Comparison of ENCODE assay signal across 1 cellular context in the genomic region with DNA sequence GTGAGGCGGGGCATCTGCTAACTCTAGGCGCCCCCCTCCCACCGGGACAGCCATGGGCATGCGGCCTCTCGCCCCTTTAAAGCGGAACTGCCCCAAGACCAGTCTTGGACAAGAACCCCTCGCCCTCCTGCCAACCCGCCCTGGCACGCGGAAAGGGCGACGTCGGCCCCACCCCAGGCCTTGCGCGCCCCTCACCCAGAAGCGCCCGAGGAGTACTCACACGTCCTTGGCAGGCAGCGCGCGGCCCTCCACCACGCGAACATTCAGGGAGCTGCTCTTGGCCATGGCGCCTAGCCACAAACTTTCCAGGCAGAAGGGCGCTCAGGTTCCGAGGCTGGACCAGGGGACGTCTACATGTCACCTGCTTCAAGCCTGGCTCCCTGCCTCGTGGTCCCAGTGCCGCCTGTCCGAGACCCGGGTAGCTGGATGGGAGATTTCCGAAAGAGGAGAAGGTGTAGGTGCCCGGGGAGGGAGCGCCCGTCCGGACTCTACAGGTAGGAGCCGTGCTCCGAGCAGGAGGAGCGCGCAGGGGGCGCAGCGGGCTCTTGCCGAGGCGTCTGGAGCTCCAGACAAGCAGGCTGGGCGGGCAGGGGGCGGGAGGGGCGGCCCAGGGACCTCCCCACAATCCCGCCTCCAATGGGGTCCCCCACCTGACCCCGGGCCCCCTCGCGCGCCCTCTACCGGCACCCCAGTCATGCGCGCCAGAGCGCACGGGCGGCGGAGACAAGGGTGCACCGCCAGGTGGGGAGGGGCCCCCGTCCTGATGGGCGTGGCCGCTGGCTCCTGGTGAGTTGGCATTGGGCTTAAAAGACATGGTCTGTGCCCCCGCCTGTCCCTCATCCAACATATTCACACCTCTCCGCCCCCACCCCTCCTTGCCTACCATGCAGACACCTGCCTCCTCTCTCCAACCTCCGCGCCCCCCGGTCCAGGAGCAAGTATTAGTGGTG.
TF ChIP-seq lines count a peak whose summit lies in the region.

A gene with protein sequence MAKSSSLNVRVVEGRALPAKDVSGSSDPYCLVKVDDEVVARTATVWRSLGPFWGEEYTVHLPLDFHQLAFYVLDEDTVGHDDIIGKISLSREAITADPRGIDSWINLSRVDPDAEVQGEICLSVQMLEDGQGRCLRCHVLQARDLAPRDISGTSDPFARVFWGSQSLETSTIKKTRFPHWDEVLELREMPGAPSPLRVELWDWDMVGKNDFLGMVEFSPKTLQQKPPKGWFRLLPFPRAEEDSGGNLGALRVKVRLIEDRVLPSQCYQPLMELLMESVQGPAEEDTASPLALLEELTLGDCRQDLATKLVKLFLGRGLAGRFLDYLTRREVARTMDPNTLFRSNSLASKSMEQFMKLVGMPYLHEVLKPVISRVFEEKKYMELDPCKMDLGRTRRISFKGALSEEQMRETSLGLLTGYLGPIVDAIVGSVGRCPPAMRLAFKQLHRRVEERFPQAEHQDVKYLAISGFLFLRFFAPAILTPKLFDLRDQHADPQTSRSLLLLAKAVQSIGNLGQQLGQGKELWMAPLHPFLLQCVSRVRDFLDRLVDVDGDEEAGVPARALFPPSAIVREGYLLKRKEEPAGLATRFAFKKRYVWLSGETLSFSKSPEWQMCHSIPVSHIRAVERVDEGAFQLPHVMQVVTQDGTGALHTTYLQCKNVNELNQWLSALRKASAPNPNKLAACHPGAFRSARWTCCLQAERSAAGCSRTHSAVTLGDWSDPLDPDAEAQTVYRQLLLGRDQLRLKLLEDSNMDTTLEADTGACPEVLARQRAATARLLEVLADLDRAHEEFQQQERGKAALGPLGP (minus strand): TSS at position 584 of the 950 bp plus-strand sequence. CDS start 299 bp downstream, at position 285.

TF ChIP-seq in HEK293, 187 proteins besides CTCF, POLR2A, EP300 and RAD21 (continued from another document and continues in another):
- TF ChIP-seq, protein P1, sequence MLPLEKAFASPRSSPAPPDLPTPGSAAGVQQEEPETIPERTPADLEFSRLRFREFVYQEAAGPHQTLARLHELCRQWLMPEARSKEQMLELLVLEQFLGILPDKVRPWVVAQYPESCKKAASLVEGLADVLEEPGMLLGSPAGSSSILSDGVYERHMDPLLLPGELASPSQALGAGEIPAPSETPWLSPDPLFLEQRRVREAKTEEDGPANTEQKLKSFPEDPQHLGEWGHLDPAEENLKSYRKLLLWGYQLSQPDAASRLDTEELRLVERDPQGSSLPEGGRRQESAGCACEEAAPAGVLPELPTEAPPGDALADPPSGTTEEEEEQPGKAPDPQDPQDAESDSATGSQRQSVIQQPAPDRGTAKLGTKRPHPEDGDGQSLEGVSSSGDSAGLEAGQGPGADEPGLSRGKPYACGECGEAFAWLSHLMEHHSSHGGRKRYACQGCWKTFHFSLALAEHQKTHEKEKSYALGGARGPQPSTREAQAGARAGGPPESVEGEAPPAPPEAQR (tag by site-specific recombination; IDR thresholded peaks at IDR 0.05), result no peak
- no peak for TF ChIP-seq ZNF600 (tag by site-specific recombination; IDR thresholded peaks at IDR 0.05)
- no peak for TF ChIP-seq ZNF660 (tag by site-specific recombination; IDR thresholded peaks at IDR 0.05)
- no peak for TF ChIP-seq ZNF174 (tag by site-specific recombination; IDR thresholded peaks at IDR 0.05)
- TF ChIP-seq, protein P2, sequence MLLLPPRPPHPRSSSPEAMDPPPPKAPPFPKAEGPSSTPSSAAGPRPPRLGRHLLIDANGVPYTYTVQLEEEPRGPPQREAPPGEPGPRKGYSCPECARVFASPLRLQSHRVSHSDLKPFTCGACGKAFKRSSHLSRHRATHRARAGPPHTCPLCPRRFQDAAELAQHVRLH (tag by site-specific recombination; IDR thresholded peaks at IDR 0.05), result no peak
- peak; percentile 75 for TF ChIP-seq GLIS2 (tag by site-specific recombination; IDR thresholded peaks at IDR 0.05)
- no peak for TF ChIP-seq GLI4 (tag by site-specific recombination; IDR thresholded peaks at IDR 0.05)
- TF ChIP-seq, protein P3, sequence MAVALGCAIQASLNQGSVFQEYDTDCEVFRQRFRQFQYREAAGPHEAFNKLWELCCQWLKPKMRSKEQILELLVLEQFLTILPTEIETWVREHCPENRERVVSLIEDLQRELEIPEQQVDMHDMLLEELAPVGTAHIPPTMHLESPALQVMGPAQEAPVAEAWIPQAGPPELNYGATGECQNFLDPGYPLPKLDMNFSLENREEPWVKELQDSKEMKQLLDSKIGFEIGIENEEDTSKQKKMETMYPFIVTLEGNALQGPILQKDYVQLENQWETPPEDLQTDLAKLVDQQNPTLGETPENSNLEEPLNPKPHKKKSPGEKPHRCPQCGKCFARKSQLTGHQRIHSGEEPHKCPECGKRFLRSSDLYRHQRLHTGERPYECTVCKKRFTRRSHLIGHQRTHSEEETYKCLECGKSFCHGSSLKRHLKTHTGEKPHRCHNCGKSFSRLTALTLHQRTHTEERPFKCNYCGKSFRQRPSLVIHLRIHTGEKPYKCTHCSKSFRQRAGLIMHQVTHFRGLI (tag by site-specific recombination; IDR thresholded peaks at IDR 0.05), result no peak
- no peak for TF ChIP-seq GLI2 (tag by site-specific recombination; IDR thresholded peaks at IDR 0.05; ENCODE audit: borderline replicate concordance, low read depth)
- no peak for TF ChIP-seq ZNF610 (tag by site-specific recombination; IDR thresholded peaks at IDR 0.05; ENCODE audit: borderline replicate concordance)
- TF ChIP-seq, protein P4, sequence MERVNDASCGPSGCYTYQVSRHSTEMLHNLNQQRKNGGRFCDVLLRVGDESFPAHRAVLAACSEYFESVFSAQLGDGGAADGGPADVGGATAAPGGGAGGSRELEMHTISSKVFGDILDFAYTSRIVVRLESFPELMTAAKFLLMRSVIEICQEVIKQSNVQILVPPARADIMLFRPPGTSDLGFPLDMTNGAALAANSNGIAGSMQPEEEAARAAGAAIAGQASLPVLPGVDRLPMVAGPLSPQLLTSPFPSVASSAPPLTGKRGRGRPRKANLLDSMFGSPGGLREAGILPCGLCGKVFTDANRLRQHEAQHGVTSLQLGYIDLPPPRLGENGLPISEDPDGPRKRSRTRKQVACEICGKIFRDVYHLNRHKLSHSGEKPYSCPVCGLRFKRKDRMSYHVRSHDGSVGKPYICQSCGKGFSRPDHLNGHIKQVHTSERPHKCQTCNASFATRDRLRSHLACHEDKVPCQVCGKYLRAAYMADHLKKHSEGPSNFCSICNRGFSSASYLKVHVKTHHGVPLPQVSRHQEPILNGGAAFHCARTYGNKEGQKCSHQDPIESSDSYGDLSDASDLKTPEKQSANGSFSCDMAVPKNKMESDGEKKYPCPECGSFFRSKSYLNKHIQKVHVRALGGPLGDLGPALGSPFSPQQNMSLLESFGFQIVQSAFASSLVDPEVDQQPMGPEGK (tag by site-specific recombination; IDR thresholded peaks at IDR 0.05), result peak; percentile 92
- TF ChIP-seq ZNF214 (tag by site-specific recombination; IDR thresholded peaks at IDR 0.05; ENCODE audit: borderline replicate concordance), result no peak
- TF ChIP-seq, protein P5, sequence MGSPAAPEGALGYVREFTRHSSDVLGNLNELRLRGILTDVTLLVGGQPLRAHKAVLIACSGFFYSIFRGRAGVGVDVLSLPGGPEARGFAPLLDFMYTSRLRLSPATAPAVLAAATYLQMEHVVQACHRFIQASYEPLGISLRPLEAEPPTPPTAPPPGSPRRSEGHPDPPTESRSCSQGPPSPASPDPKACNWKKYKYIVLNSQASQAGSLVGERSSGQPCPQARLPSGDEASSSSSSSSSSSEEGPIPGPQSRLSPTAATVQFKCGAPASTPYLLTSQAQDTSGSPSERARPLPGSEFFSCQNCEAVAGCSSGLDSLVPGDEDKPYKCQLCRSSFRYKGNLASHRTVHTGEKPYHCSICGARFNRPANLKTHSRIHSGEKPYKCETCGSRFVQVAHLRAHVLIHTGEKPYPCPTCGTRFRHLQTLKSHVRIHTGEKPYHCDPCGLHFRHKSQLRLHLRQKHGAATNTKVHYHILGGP (tag by site-specific recombination; IDR thresholded peaks at IDR 0.05), result no peak
- TF ChIP-seq ZFP3 (tag by site-specific recombination; IDR thresholded peaks at IDR 0.05; ENCODE audit: low read depth), result no peak
- TF ChIP-seq ZNF114 (tag by site-specific recombination; IDR thresholded peaks at IDR 0.05), result no peak
- TF ChIP-seq ZBTB8A (tag by site-specific recombination; IDR thresholded peaks at IDR 0.05), result no peak
- TF ChIP-seq PRDM1 (tag by site-specific recombination; IDR thresholded peaks at IDR 0.05), result no peak
- TF ChIP-seq, protein P6, sequence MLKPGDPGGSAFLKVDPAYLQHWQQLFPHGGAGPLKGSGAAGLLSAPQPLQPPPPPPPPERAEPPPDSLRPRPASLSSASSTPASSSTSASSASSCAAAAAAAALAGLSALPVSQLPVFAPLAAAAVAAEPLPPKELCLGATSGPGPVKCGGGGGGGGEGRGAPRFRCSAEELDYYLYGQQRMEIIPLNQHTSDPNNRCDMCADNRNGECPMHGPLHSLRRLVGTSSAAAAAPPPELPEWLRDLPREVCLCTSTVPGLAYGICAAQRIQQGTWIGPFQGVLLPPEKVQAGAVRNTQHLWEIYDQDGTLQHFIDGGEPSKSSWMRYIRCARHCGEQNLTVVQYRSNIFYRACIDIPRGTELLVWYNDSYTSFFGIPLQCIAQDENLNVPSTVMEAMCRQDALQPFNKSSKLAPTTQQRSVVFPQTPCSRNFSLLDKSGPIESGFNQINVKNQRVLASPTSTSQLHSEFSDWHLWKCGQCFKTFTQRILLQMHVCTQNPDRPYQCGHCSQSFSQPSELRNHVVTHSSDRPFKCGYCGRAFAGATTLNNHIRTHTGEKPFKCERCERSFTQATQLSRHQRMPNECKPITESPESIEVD (tag by site-specific recombination; IDR thresholded peaks at IDR 0.05), result no peak
- no peak for TF ChIP-seq TRIM28 (IDR thresholded peaks at IDR 0.05; ENCODE audit: borderline replicate concordance, low read length)
- TF ChIP-seq ZNF248 (tag by site-specific recombination; IDR thresholded peaks at IDR 0.05), result no peak
- TF ChIP-seq, protein P7, sequence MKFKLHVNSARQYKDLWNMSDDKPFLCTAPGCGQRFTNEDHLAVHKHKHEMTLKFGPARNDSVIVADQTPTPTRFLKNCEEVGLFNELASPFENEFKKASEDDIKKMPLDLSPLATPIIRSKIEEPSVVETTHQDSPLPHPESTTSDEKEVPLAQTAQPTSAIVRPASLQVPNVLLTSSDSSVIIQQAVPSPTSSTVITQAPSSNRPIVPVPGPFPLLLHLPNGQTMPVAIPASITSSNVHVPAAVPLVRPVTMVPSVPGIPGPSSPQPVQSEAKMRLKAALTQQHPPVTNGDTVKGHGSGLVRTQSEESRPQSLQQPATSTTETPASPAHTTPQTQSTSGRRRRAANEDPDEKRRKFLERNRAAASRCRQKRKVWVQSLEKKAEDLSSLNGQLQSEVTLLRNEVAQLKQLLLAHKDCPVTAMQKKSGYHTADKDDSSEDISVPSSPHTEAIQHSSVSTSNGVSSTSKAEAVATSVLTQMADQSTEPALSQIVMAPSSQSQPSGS (tag by site-specific recombination; IDR thresholded peaks at IDR 0.05; ENCODE audit: low read depth), result no peak
- no peak for TF ChIP-seq KLF16 (tag by site-specific recombination; IDR thresholded peaks at IDR 0.05)
- TF ChIP-seq ZNF561 (tag by site-specific recombination; IDR thresholded peaks at IDR 0.05; ENCODE audit: borderline replicate concordance), result no peak
- no peak for TF ChIP-seq ZNF747 (tag by site-specific recombination; IDR thresholded peaks at IDR 0.05)
- TF ChIP-seq ZNF843 (tag by site-specific recombination; IDR thresholded peaks at IDR 0.05), result no peak
- peak; percentile 53; the same call in 1 of the 2 replicates for TF ChIP-seq SCRT1 (tag by site-specific recombination; IDR thresholded peaks at IDR 0.05; ENCODE audit: borderline replicate concordance)
- TF ChIP-seq, protein P8, sequence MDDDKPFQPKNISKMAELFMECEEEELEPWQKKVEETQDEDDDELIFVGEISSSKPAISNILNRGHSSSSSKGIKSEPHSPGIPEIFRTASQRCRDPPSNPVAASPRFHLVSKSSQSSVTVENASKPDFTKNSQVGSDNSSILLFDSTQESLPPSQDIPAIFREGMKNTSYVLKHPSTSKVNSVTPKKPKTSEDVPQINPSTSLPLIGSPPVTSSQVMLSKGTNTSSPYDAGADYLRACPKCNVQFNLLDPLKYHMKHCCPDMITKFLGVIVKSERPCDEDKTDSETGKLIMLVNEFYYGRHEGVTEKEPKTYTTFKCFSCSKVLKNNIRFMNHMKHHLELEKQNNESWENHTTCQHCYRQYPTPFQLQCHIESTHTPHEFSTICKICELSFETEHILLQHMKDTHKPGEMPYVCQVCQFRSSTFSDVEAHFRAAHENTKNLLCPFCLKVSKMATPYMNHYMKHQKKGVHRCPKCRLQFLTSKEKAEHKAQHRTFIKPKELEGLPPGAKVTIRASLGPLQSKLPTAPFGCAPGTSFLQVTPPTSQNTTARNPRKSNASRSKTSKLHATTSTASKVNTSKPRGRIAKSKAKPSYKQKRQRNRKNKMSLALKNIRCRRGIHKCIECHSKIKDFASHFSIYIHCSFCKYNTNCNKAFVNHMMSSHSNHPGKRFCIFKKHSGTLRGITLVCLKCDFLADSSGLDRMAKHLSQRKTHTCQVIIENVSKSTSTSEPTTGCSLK (tag by site-specific recombination; IDR thresholded peaks at IDR 0.05), result no peak
- TF ChIP-seq ZBTB48 (tag by site-specific recombination; IDR thresholded peaks at IDR 0.05), result no peak
- TF ChIP-seq YY1 (tag by site-specific recombination; IDR thresholded peaks at IDR 0.05), result no peak
- TF ChIP-seq, protein P9, sequence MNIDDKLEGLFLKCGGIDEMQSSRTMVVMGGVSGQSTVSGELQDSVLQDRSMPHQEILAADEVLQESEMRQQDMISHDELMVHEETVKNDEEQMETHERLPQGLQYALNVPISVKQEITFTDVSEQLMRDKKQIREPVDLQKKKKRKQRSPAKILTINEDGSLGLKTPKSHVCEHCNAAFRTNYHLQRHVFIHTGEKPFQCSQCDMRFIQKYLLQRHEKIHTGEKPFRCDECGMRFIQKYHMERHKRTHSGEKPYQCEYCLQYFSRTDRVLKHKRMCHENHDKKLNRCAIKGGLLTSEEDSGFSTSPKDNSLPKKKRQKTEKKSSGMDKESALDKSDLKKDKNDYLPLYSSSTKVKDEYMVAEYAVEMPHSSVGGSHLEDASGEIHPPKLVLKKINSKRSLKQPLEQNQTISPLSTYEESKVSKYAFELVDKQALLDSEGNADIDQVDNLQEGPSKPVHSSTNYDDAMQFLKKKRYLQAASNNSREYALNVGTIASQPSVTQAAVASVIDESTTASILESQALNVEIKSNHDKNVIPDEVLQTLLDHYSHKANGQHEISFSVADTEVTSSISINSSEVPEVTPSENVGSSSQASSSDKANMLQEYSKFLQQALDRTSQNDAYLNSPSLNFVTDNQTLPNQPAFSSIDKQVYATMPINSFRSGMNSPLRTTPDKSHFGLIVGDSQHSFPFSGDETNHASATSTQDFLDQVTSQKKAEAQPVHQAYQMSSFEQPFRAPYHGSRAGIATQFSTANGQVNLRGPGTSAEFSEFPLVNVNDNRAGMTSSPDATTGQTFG (tag by site-specific recombination; IDR thresholded peaks at IDR 0.05; ENCODE audit: borderline replicate concordance), result no peak
- TF ChIP-seq ZNF292 (tag by site-specific recombination; IDR thresholded peaks at IDR 0.05; ENCODE audit: borderline replicate concordance, low read depth), result no peak
- TF ChIP-seq, protein P10, sequence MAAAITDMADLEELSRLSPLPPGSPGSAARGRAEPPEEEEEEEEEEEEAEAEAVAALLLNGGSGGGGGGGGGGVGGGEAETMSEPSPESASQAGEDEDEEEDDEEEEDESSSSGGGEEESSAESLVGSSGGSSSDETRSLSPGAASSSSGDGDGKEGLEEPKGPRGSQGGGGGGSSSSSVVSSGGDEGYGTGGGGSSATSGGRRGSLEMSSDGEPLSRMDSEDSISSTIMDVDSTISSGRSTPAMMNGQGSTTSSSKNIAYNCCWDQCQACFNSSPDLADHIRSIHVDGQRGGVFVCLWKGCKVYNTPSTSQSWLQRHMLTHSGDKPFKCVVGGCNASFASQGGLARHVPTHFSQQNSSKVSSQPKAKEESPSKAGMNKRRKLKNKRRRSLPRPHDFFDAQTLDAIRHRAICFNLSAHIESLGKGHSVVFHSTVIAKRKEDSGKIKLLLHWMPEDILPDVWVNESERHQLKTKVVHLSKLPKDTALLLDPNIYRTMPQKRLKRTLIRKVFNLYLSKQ (tag by site-specific recombination; IDR thresholded peaks at IDR 0.05; ENCODE audit: borderline replicate concordance), result no peak
- TF ChIP-seq ZNF366 (tag by site-specific recombination; conservative IDR thresholded peaks at IDR 0.05), result no peak
- TF ChIP-seq ZNF121 (tag by site-specific recombination; IDR thresholded peaks at IDR 0.05), result no peak
